Comparison of ENCODE assay signal across 16 cellular contexts in genomic region chr3:186125118-186125517, GRCh38. TPM values are rescaled to one million over a fixed set of nuclear protein-coding genes. Genes with fewer than 3 reads are reported as not detected.
DNase-seq lines count a peak whose midpoint lies in the region; ATAC-seq and TF ChIP-seq lines count a peak whose summit lies in the region.
"Had no signal": no experiment of that assay in that cellular context is flagged by ENCODE, and none has a peak within 500 bp of the region (broad histone marks: within the 10 kb centered on the region; RNA-seq: fewer than 3 reads in every experiment).

No MANE protein-coding gene starts in this region.

- H3K36me3 ChIP-seq in trophoblast cell (ENCODE audit: control insufficient read depth in 1 of 2, insufficient read depth in 2 of 2, low read length in 2 of 2) (no peaks in the 10 kb centered on the region), transverse colon (no peaks in the 10 kb centered on the region)
- H3K36me3 ChIP-seq: BLaER1 had no signal

- H3K9me3 Mint-ChIP-seq in H9, result no peaks in the 10 kb centered on the region
- H3K9me3 Mint-ChIP-seq in mesothelial cell of epicardium, result no peaks in the 10 kb centered on the region
- H3K9me3 Mint-ChIP-seq: CD8-positive, alpha-beta T cell had no signal

- TF ChIP-seq CTCF in H9 (conservative IDR thresholded peaks at IDR 0.05) (no peak), VCaP (conservative IDR thresholded peaks at IDR 0.05) (no peak), mesothelial cell of epicardium (IDR thresholded peaks at IDR 0.05; ENCODE audit: unreplicated experiment) (no peak), transverse colon (IDR thresholded peaks at IDR 0.05) (no peak)

- H3K23ac ChIP-seq in H9 (ENCODE audit: insufficient read length, low read depth, low read length) (no peak overlapping the region), trophoblast cell (ENCODE audit: low read length) (peak overlapping the region; percentile 94)

- no peak overlapping the region for H3K27ac Mint-ChIP-seq in H9
- H3K27ac Mint-ChIP-seq in mesothelial cell of epicardium, result peak overlapping the region; percentile 74
- H3K27ac Mint-ChIP-seq: CD8-positive, alpha-beta T cell had no signal

- H2BK20ac ChIP-seq in H9 (ENCODE audit: low read depth, low read length, poor library complexity, severe bottlenecking), result no peak overlapping the region

- H2BK12ac ChIP-seq in H9 (ENCODE audit: insufficient read length, low read depth, low read length) (no peak overlapping the region), trophoblast cell (ENCODE audit: low read length) (no peak overlapping the region)

- TF ChIP-seq POLR2A in transverse colon (IDR thresholded peaks at IDR 0.05), result no peak

- WGBS in H9 (ENCODE audit: extremely low coverage, insufficient read length, low lambda C conversion rate), result no CpG with 5 or more reads among the region's 2 CpGs
- no CpG with 5 or more reads among the region's 2 CpGs for WGBS in trophoblast cell (ENCODE audit: extremely low coverage, insufficient coverage, insufficient read length)
- WGBS in transverse colon (ENCODE audit: low coverage in 1 of 2), 2 donors, result 90 to 92% methylated on average over 2 of the region's 2 CpGs

- H3K27me3 ChIP-seq in H9 (ENCODE audit: insufficient read depth, low read length) (no peaks in the 10 kb centered on the region), trophoblast cell (ENCODE audit: insufficient read depth, low read length) (no peaks in the 10 kb centered on the region), transverse colon (no peaks in the 10 kb centered on the region)
- H3K27me3 ChIP-seq: BLaER1 had no signal

- no peak for TF ChIP-seq EP300 in transverse colon (IDR thresholded peaks at IDR 0.05; ENCODE audit: low read depth)

- H3K9ac ChIP-seq in H9 (ENCODE audit: extremely low read depth, insufficient read length, low read length) (no peak overlapping the region), trophoblast cell (ENCODE audit: low read length) (no peak overlapping the region)
- H3K9ac ChIP-seq: BLaER1 had no signal

- H3K23me2 ChIP-seq in H9 (ENCODE audit: insufficient read length, low read depth, low read length, poor library complexity, severe bottlenecking), result no peaks in the 10 kb centered on the region

- H3K9me3 ChIP-seq in H9 (ENCODE audit: control insufficient read depth, low read depth, low read length), result no peaks in the 10 kb centered on the region
- H3K9me3 ChIP-seq in trophoblast cell (ENCODE audit: insufficient read depth, low read depth, low read length), result peaks cover 2% of the 10 kb centered on the region
- no peaks in the 10 kb centered on the region for H3K9me3 ChIP-seq in transverse colon

- H4K5ac ChIP-seq in H9 (ENCODE audit: insufficient read length, low read depth, low read length), result peak overlapping the region; percentile 17

- H3K18ac ChIP-seq in H9 (ENCODE audit: insufficient read length, low read depth, low read length), result no peak overlapping the region
- H3K18ac ChIP-seq in trophoblast cell (ENCODE audit: low read length), result no peak overlapping the region

- H3K4me3 Mint-ChIP-seq in H9 (no peak overlapping the region; a peak in 1 of 5 replicates), mesothelial cell of epicardium (no peak overlapping the region)
- H3K4me3 Mint-ChIP-seq: CD8-positive, alpha-beta T cell had no signal

- H3K36me3 Mint-ChIP-seq in H9 (ENCODE audit: insufficient read depth in 1 of 3, low read depth in 3 of 3) (no peaks in the 10 kb centered on the region; a peak in 1 of 7 replicates), mesothelial cell of epicardium (no peaks in the 10 kb centered on the region)
- H3K36me3 Mint-ChIP-seq: CD8-positive, alpha-beta T cell had no signal

- H3K27ac ChIP-seq in H9 (ENCODE audit: insufficient read length, low read depth, low read length), result no peak overlapping the region
- H3K27ac ChIP-seq in VCaP, result peak overlapping the region; percentile 86
- no peak overlapping the region for H3K27ac ChIP-seq in trophoblast cell (ENCODE audit: low read depth, low read length)
- no peak overlapping the region for H3K27ac ChIP-seq in transverse colon
- H3K27ac ChIP-seq: BLaER1, PC-9 had no signal

- H3K4me1 ChIP-seq in H9 (ENCODE audit: insufficient read depth, low read length) (peaks cover 7% of the 10 kb centered on the region; the same call in 1 of the 2 replicates), trophoblast cell (ENCODE audit: control insufficient read depth in 1 of 2, insufficient read depth in 2 of 2, low read length in 2 of 2) (peaks cover 0 to 2% of the 10 kb centered on the region in 2 experiments), transverse colon (no peaks in the 10 kb centered on the region)

- no peaks in the 10 kb centered on the region for H3K79me1 ChIP-seq in H9 (ENCODE audit: insufficient read depth, low read depth, low read length, poor library complexity, severe bottlenecking)
- peaks cover 1% of the 10 kb centered on the region for H3K79me1 ChIP-seq in trophoblast cell (ENCODE audit: low read length)

- in situ Hi-C loops in transverse colon (cut with MboI; ENCODE audit: low pct_ligation_motif_present in 1 of 4, low pct_unique_long_range_greater_than_20kb in 1 of 4, low sequenced_read_pairs in 3 of 4), result no loop called here

- no peak for DNase-seq in H9
- DNase-seq in mesothelial cell of epicardium (ENCODE audit: low spot score in 2 of 2, unreplicated experiment in 2 of 2), result no peak
- no peak for DNase-seq in trophoblast cell
- no peak for DNase-seq in posterior cingulate gyrus
- no peak for DNase-seq in transverse colon
- DNase-seq: CD8-positive, alpha-beta T cell; GOT3; Karpas-422; MM.1S; NCI-H1092; NCI-H1436 treated with DMSO at 0.1 percent for 48 hours; NCI-H526; PC-9 had no signal

- H3K27me3 Mint-ChIP-seq in H9 (ENCODE audit: low read depth), result peaks cover 65% of the 10 kb centered on the region
- H3K27me3 Mint-ChIP-seq in mesothelial cell of epicardium (ENCODE audit: low read depth), result no peaks in the 10 kb centered on the region

- no peak overlapping the region for H3K4ac ChIP-seq in H9 (ENCODE audit: low read depth, low read length)
- H3K4ac ChIP-seq in trophoblast cell (ENCODE audit: low read depth, low read length), result no peak overlapping the region

- no peak overlapping the region; the same call in 1 of the 2 replicates for H3K14ac ChIP-seq in H9 (ENCODE audit: insufficient read depth, low read length)
- no peak overlapping the region for H3K14ac ChIP-seq in trophoblast cell (ENCODE audit: low read length)

- H2BK15ac ChIP-seq in H9 (ENCODE audit: low read depth, low read length), result no peak overlapping the region

- no peak overlapping the region for H4K12ac ChIP-seq in trophoblast cell (ENCODE audit: low read depth, low read length)

- H3K56ac ChIP-seq in H9 (ENCODE audit: insufficient read length, low read depth, low read length), result no peak overlapping the region

- H4K91ac ChIP-seq in H9 (ENCODE audit: insufficient read length, low read depth, low read length) (no peak overlapping the region), trophoblast cell (ENCODE audit: low read depth, low read length) (no peak overlapping the region)

- H3K79me2 ChIP-seq in H9 (ENCODE audit: insufficient read depth, low read length), result no peaks in the 10 kb centered on the region
- no peaks in the 10 kb centered on the region for H3K79me2 ChIP-seq in trophoblast cell (ENCODE audit: control insufficient read depth, insufficient read depth, low read length, poor library complexity)

- no peaks in the 10 kb centered on the region for H4K20me1 ChIP-seq in H9 (ENCODE audit: control insufficient read depth, insufficient read depth, insufficient read length)
- H4K20me1 ChIP-seq: BLaER1 had no signal

- H3K4me2 ChIP-seq in H9 (ENCODE audit: insufficient read depth, insufficient read length, low read length) (no peak overlapping the region), trophoblast cell (ENCODE audit: low read length) (no peak overlapping the region)
- H3K4me2 ChIP-seq: BLaER1, PC-9 had no signal

- H3K4me1 Mint-ChIP-seq in H9 (peaks cover 32 to 48% of the 10 kb centered on the region in 2 experiments), mesothelial cell of epicardium (peaks cover 47% of the 10 kb centered on the region)

- H4K8ac ChIP-seq in H9 (replicated peaks; ENCODE audit: insufficient read length, low read depth, low read length) (no peak overlapping the region), trophoblast cell (ENCODE audit: low read depth, low read length) (no peak overlapping the region)

- no peak overlapping the region for H3T11ph ChIP-seq in H9 (ENCODE audit: low read length)

- H2BK5ac ChIP-seq in H9 (ENCODE audit: insufficient read length, low read length) (no peak overlapping the region), trophoblast cell (ENCODE audit: low read depth, low read length, poor library complexity) (no peak overlapping the region)

- H2AK5ac ChIP-seq in H9 (ENCODE audit: insufficient read length, low read length) (peak overlapping the region; percentile 83), trophoblast cell (ENCODE audit: low read length) (no peak overlapping the region)

- no peak overlapping the region for H2AFZ ChIP-seq in H9 (ENCODE audit: low read length)
- H2AFZ ChIP-seq in trophoblast cell (ENCODE audit: insufficient read depth, low read length, poor library complexity), result no peak overlapping the region
- H2AFZ ChIP-seq: PC-9 had no signal

- H3K4me3 ChIP-seq in trophoblast cell (ENCODE audit: low read depth, low read length) (no peak overlapping the region), transverse colon (no peak overlapping the region)
- H3K4me3 ChIP-seq: BLaER1, PC-9 had no signal

- no peak overlapping the region for H2BK120ac ChIP-seq in H9 (ENCODE audit: low read depth, low read length, poor library complexity, severe bottlenecking)
- no peak overlapping the region for H2BK120ac ChIP-seq in trophoblast cell (ENCODE audit: insufficient read depth, low read length, poor library complexity)

- no peak for ATAC-seq in HG02759 (IDR thresholded peaks at IDR 0.05; ENCODE audit: unreplicated experiment)
- ATAC-seq: CD8-positive, alpha-beta T cell had no signal

- intact Hi-C loops in posterior cingulate gyrus (cut with DNase I), result no loop called here
- intact Hi-C loops in transverse colon (cut with DNase I; ENCODE audit: low total_unique reads), result no loop called here

RNA-seq across cellular contexts. Expression of gene ETV5, which starts 16.2 kb away (rescaled TPM):
- total RNA-seq in H9 (2021) (7.7 and 8.0 TPM in 2 replicates), mesothelial cell of epicardium (27.1 to 29.7 TPM (median 27.3 TPM) in 3 replicates), transverse colon (10 to 100 TPM in 1 of 4 donors, 1 to 10 TPM in 2, not detected in 1; 1.9 to 12.2 (median 4.0) TPM)
- polyA plus RNA-seq in trophoblast cell (2013), result 10.0 and 12.5 TPM in 2 replicates
